Comparison of ENCODE assay signal across 28 cellular contexts in genomic region chr19:43905897-43906296, GRCh38.
"Had no signal": no experiment of that assay in that cellular context is flagged by ENCODE, and none has a peak within 500 bp of the region (broad histone marks: within the 10 kb centered on the region; RNA-seq: fewer than 3 reads in every experiment).

No MANE protein-coding gene starts in this region.

- DNase-seq: stimulated activated CD4-positive, alpha-beta T cell treated with anti-CD3 and anti-CD28 coated beads, Interleukin-2, amount 100 ng/mL, for 48 hours; stimulated activated CD4-positive, alpha-beta T cell treated with anti-CD3 and anti-CD28 coated beads, Interleukin-4, amount 100 ng/mL, for 1 hour; stimulated activated CD4-positive, alpha-beta T cell treated with anti-CD3 and anti-CD28 coated beads, Interleukin-4, amount 100 ng/mL, for 24 hours; stimulated activated CD4-positive, alpha-beta T cell treated with anti-CD3 and anti-CD28 coated beads, Interleukin-4, amount 100 ng/mL, for 4 hours; stimulated activated CD8-positive, alpha-beta memory T cell treated with anti-CD3 and anti-CD28 coated beads, Interleukin-4, amount 100 ng/mL, for 48 hours; stimulated activated naive B cell treated with anti-CD40 and anti-IgM and Interleukin-4, amounts not matched to agents 10 μg/mL and 1 μg/mL and 100 μg/mL, for 72 hours; stimulated activated naive CD4-positive, alpha-beta T cell; stimulated activated naive CD4-positive, alpha-beta T cell treated with Interleukin-2 at 50 U/mL for 16 hours; stimulated activated naive CD8-positive, alpha-beta T cell treated with anti-CD3 and anti-CD28 coated beads, Interleukin-15, amount 100 ng/mL, for 72 hours; stimulated activated naive CD8-positive, alpha-beta T cell treated with anti-CD3 and anti-CD28 coated beads, Interleukin-15, Interleukin-2, amounts not matched to agents 100 U/mL and 50 U/mL, for 24 hours; stomach; substantia nigra; testis; thyroid gland; tibial artery; transverse colon; trophoblast cell; upper lobe of left lung; upper lobe of right lung; uterus had no signal

- H3K27ac ChIP-seq: stomach, suprapubic skin, testis, thoracic aorta, thyroid gland, tibial artery, tibial nerve, transverse colon, upper lobe of left lung, upper lobe of right lung, uterus, vagina had no signal

- H3K36me3 ChIP-seq: suprapubic skin, thoracic aorta, thyroid gland, transverse colon, upper lobe of left lung, upper lobe of right lung, uterus, vagina had no signal

- H3K4me3 ChIP-seq: stomach, suprapubic skin, testis, thoracic aorta, thyroid gland, tibial artery, tibial nerve, transverse colon, upper lobe of left lung, upper lobe of right lung, uterus, vagina had no signal

- H3K27ac Mint-ChIP-seq: stimulated activated effector memory CD8-positive, alpha-beta T cell treated with anti-CD3 and anti-CD28 coated beads, Interleukin-12 subunit alpha, Interleukin-12 subunit beta, amount 100 ng/mL, for 72 hours; stimulated activated memory B cell treated with anti-CD40 and anti-IgM and Interleukin-4, amounts not matched to agents 10 μg/mL and 1 μg/mL and 100 μg/mL, for 72 hours; stimulated activated naive B cell treated with anti-CD40 and anti-IgM and Interleukin-4, amounts not matched to agents 10 μg/mL and 1 μg/mL and 100 μg/mL, for 72 hours; stimulated activated naive CD8-positive, alpha-beta T cell treated with anti-CD3 and anti-CD28 coated beads, Interleukin-15, Interleukin-2, amounts not matched to agents 100 ng/mL and 50 ng/mL, for 24 hours; type B pancreatic cell had no signal

- H3K4me3 Mint-ChIP-seq: stimulated activated effector memory CD8-positive, alpha-beta T cell treated with anti-CD3 and anti-CD28 coated beads, Interleukin-12 subunit alpha, Interleukin-12 subunit beta, amount 100 ng/mL, for 72 hours; stimulated activated memory B cell treated with anti-CD40 and anti-IgM and Interleukin-4, amounts not matched to agents 10 μg/mL and 1 μg/mL and 100 μg/mL, for 72 hours; stimulated activated naive B cell treated with anti-CD40 and anti-IgM and Interleukin-4, amounts not matched to agents 10 μg/mL and 1 μg/mL and 100 μg/mL, for 72 hours; stimulated activated naive CD8-positive, alpha-beta T cell treated with anti-CD3 and anti-CD28 coated beads, Interleukin-15, amount 100 ng/mL, for 72 hours; stimulated activated naive CD8-positive, alpha-beta T cell treated with anti-CD3 and anti-CD28 coated beads, Interleukin-15, Interleukin-2, amounts not matched to agents 100 ng/mL and 50 ng/mL, for 24 hours; type B pancreatic cell had no signal

- H3K27me3 ChIP-seq: stomach, suprapubic skin, testis, thyroid gland, tibial artery, tibial nerve, transverse colon, upper lobe of left lung, upper lobe of right lung, uterus, vagina had no signal

- ATAC-seq: stimulated activated effector memory CD8-positive, alpha-beta T cell treated with anti-CD3 and anti-CD28 coated beads, Interleukin-12 subunit alpha, Interleukin-12 subunit beta, amount 100 ng/mL, for 72 hours; stimulated activated memory B cell treated with anti-CD40 and anti-IgM and Interleukin-4, amounts not matched to agents 10 μg/mL and 1 μg/mL and 100 μg/mL, for 72 hours; stimulated activated naive B cell treated with anti-CD40 and anti-IgM and Interleukin-4, amounts not matched to agents 10 μg/mL and 1 μg/mL and 100 μg/mL, for 72 hours; stimulated activated naive CD8-positive, alpha-beta T cell treated with anti-CD3 and anti-CD28 coated beads, Interleukin-15, amount 100 ng/mL, for 72 hours; stimulated activated naive CD8-positive, alpha-beta T cell treated with anti-CD3 and anti-CD28 coated beads, Interleukin-15, Interleukin-2, amounts not matched to agents 100 U/mL and 50 U/mL, for 24 hours; upper lobe of right lung had no signal

- H3K4me1 ChIP-seq: suprapubic skin, testis, thyroid gland, upper lobe of right lung, uterus, vagina had no signal

- H3K36me3 Mint-ChIP-seq: stimulated activated effector memory CD8-positive, alpha-beta T cell treated with anti-CD3 and anti-CD28 coated beads, Interleukin-12 subunit alpha, Interleukin-12 subunit beta, amount 100 ng/mL, for 72 hours had no signal

- H3K9me3 ChIP-seq: testis, thyroid gland had no signal

- H3K27me3 Mint-ChIP-seq: stimulated activated memory B cell treated with anti-CD40 and anti-IgM and Interleukin-4, amounts not matched to agents 10 μg/mL and 1 μg/mL and 100 μg/mL, for 72 hours; stimulated activated naive B cell treated with anti-CD40 and anti-IgM and Interleukin-4, amounts not matched to agents 10 μg/mL and 1 μg/mL and 100 μg/mL, for 72 hours; stimulated activated naive CD8-positive, alpha-beta T cell treated with anti-CD3 and anti-CD28 coated beads, Interleukin-15, amount 100 ng/mL, for 72 hours; stimulated activated naive CD8-positive, alpha-beta T cell treated with anti-CD3 and anti-CD28 coated beads, Interleukin-15, Interleukin-2, amounts not matched to agents 100 ng/mL and 50 ng/mL, for 24 hours; type B pancreatic cell had no signal
